Comparison of ENCODE assay signal across 8 cellular contexts in the genomic region with DNA sequence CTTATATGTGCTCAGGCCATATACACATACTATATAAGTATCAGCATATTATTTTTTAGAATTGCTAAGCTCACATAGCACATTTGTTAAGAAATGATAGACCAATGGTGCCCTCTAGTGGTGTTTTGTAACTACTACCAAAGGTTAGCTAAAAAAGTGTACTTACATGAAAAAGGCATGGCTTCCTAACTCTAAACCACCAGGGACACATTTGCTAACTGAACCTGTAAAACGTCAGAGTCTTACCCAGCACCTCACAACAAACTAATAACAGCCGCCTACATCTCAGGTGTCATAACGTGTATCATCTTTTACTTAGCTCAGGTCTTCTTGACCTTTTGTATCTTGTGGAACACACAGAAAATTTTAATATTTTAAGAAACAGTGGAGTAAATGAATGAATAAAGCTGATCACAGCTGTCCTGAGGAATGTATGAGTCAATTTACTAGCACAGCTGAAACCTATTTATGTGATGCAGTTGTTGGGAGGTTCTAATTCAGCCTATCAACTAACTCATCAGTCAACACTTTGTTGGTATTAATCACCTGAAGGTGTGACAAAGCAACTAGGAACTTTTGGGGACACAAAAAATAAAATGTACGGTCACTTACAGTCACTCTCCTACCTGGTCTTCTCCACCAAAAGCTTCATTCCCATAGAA.
A peak's percentile ranks its signal among the peaks of the same experiment; 100 is the strongest.
DNase-seq lines count a peak whose midpoint lies in the region; ATAC-seq and TF ChIP-seq lines count a peak whose summit lies in the region.

No MANE protein-coding gene starts in this region.

- H3K36me3 Mint-ChIP-seq in Caco-2 (ENCODE audit: insufficient read depth, unreplicated experiment) (peaks cover 4% of the 10 kb centered on the region), T-helper 17 cell (ENCODE audit: low read depth) (no peaks in the 10 kb centered on the region)

- H3K4me1 Mint-ChIP-seq in Caco-2 (ENCODE audit: low read depth, unreplicated experiment) (peaks cover 6% of the 10 kb centered on the region), T-helper 17 cell (peaks cover 2% of the 10 kb centered on the region)

- H3K27me3 ChIP-seq in Caco-2 (replicated peaks; ENCODE audit: control insufficient read depth, insufficient read depth, low read length): no peaks in the 10 kb centered on the region
- H3K27me3 ChIP-seq in prostate gland (replicated peaks; ENCODE audit: insufficient read depth): no peaks in the 10 kb centered on the region

- ATAC-seq in GM19025 (IDR thresholded peaks at IDR 0.05; ENCODE audit: low read depth, unreplicated experiment) (peak; percentile 53), HG03103 (IDR thresholded peaks at IDR 0.05; ENCODE audit: low read depth, unreplicated experiment) (peak; percentile 90), T-helper 17 cell (peak; percentile 61)

- H3K27ac Mint-ChIP-seq in Caco-2 (ENCODE audit: unreplicated experiment) (no peak overlapping the region), T-helper 17 cell (no peak overlapping the region)

- TF ChIP-seq CTCF in Caco-2 (IDR thresholded peaks at IDR 0.05; ENCODE audit: insufficient read depth in 1 of 2, low read depth in 1 of 2, low read length in 1 of 2, severe bottlenecking in 1 of 2, unreplicated experiment in 1 of 2) (peak; percentile 48 to 66), fibroblast of the aortic adventitia (IDR thresholded peaks at IDR 0.05; ENCODE audit: insufficient read depth, low read length) (peak; percentile 61), prostate gland (IDR thresholded peaks at IDR 0.05) (peak; percentile 49 to 79 (median 73))

- peak in 1 of 2 experiments; percentile 72 for DNase-seq in Caco-2
- DNase-seq in NCI-H2029 treated with DMSO at 0.1 percent for 48 hours (lab: John Stamatoyannopoulos, UW): peak; percentile 86
- no peak for DNase-seq in T-helper 17 cell
- peak; percentile 88 for DNase-seq in fibroblast of the aortic adventitia (ENCODE audit: low read depth)
- peak; percentile 48 for DNase-seq in prostate gland (ENCODE audit: low spot score)
- DNase-seq in stimulated activated CD4-positive, alpha-beta T cell treated with anti-CD3 and anti-CD28 coated beads, Interleukin-4, amount 100 ng/mL, for 4 hours: no peak

- H3K27me3 Mint-ChIP-seq in Caco-2 (ENCODE audit: insufficient read depth, unreplicated experiment): no peaks in the 10 kb centered on the region
- peaks cover 53% of the 10 kb centered on the region for H3K27me3 Mint-ChIP-seq in T-helper 17 cell

- WGBS in prostate gland: 21% methylated on average over 4 of the region's 4 CpGs

- no peak overlapping the region for H3K27ac ChIP-seq in prostate gland

- H3K4me3 Mint-ChIP-seq in Caco-2 (ENCODE audit: unreplicated experiment): no peak overlapping the region
- no peak overlapping the region for H3K4me3 Mint-ChIP-seq in T-helper 17 cell

- no peaks in the 10 kb centered on the region for H3K36me3 ChIP-seq in Caco-2 (ENCODE audit: control insufficient read depth, insufficient read depth, low read length)
- no peaks in the 10 kb centered on the region for H3K36me3 ChIP-seq in prostate gland

- no peak overlapping the region for H3K4me3 ChIP-seq in Caco-2 (ENCODE audit: low read depth, low read length)
- H3K4me3 ChIP-seq in fibroblast of the aortic adventitia (ENCODE audit: low read depth, low read length): no peak overlapping the region
- no peak overlapping the region for H3K4me3 ChIP-seq in prostate gland

- CTCF ChIA-PET in Caco-2 (lab: Charles Lee): interaction anchor here (0.9 to 1.3 kb wide), 16 partner anchors 13 to 987 kb away, joined by 3 to 40 read pairs (median 4); a partner anchor contains a TSS

- no peaks in the 10 kb centered on the region for H3K9me3 Mint-ChIP-seq in Caco-2 (ENCODE audit: unreplicated experiment)

- no TSS peak for BruUV-seq in Caco-2 (replicated peaks; lab: Mats Ljungman, UMichigan)

- intact Hi-C loops in Caco-2 (cut with micrococcal nuclease; ENCODE audit: unreplicated experiment) (loop anchor here (1.0 to 2.0 kb wide), 7 partner anchors 75 to 710 kb away; no protein-coding TSS in a partner anchor), prostate gland (cut with DNase I) (loop anchor here (5.0 kb wide), 2 partner anchors 600 to 710 kb away; no protein-coding TSS in a partner anchor)

- TF ChIP-seq POLR2A in prostate gland (IDR thresholded peaks at IDR 0.05): no peak

- H3K4me1 ChIP-seq in Caco-2 (peaks cover 11% of the 10 kb centered on the region), prostate gland (replicated peaks) (peaks cover 8% of the 10 kb centered on the region)

- H3K9me3 ChIP-seq in Caco-2: no peaks in the 10 kb centered on the region
- no peaks in the 10 kb centered on the region for H3K9me3 ChIP-seq in T-helper 17 cell (ENCODE audit: control insufficient read depth, low read length, poor library complexity, severe bottlenecking)
- H3K9me3 ChIP-seq in prostate gland: no peaks in the 10 kb centered on the region

- POLR2A ChIA-PET in Caco-2 (lab: Charles Lee): interaction anchor here (0.6 to 1.0 kb wide), 2 partner anchors 73 to 87 kb away, joined by 5 to 6 read pairs; a partner anchor contains a TSS

Comparison
In these comparisons a context has a peak if more than half of its experiments do, and no peak if none do; other contexts are left out.
1. DNase-seq: peak in NCI-H2029 treated with DMSO at 0.1 percent for 48 hours (single experiment), fibroblast of the aortic adventitia (single experiment) and prostate gland (single experiment); none in T-helper 17 cell (0 of 3) and stimulated activated CD4-positive, alpha-beta T cell treated with anti-CD3 and anti-CD28 coated beads, Interleukin-4, amount 100 ng/mL, for 4 hours (0 of 2).
2. Peak in every context shown above with its lines, with median percentiles within 50 percentile points of each other: CTCF ChIP-seq and ATAC-seq.